Comparison of ENCODE assay signal across 25 cellular contexts in the genomic region with DNA sequence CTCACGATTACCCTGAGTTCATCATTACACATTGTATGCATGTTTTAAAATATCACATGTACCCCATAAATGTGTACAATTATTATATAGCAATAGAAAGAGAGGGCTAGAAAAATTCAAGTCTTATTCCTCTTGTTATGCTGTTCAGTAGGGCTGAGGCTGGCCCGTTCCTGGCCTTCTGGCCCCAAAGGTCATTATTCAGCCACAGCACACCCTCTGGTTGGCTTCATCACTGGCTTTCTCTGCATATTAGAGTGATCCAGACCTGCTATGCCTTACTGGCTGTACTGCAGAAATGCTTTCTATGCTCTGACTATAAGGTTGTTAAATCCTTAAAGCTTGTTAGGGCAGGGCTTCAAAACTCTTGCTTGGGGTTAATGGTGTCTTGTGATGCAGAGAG.
"Had no signal": no experiment of that assay in that cellular context is flagged by ENCODE, and none has a peak within 500 bp of the region (broad histone marks: within the 10 kb centered on the region; RNA-seq: fewer than 3 reads in every experiment).

No MANE protein-coding gene starts in this region.

- ATAC-seq: activated CD4-positive, alpha-beta T cell treated with anti-CD3 and anti-CD28 coated beads for 36 hours; activated CD8-positive, alpha-beta memory T cell treated with anti-CD3 and anti-CD28 coated beads, Interleukin-2, amount 10 ng/mL, durations not matched to agents 7 days and 5 days; activated CD8-positive, alpha-beta T cell treated with anti-CD3 and anti-CD28 coated beads, Interleukin-2, amount 10 ng/mL, durations not matched to agents 7 days and 5 days; left cardiac atrium; left ventricle myocardium superior; mucosa of descending colon; psoas muscle; right cardiac atrium; stimulated activated effector memory CD8-positive, alpha-beta T cell treated with anti-CD3 and anti-CD28 coated beads, Interleukin-12 subunit alpha, Interleukin-12 subunit beta, amount 100 ng/mL, for 72 hours had no signal

- H3K27ac Mint-ChIP-seq: activated CD4-positive, alpha-beta T cell treated with anti-CD3 and anti-CD28 coated beads for 36 hours; activated CD8-positive, alpha-beta memory T cell treated with anti-CD3 and anti-CD28 coated beads, Interleukin-2, amount 10 ng/mL, durations not matched to agents 7 days and 5 days; activated CD8-positive, alpha-beta T cell treated with anti-CD3 and anti-CD28 coated beads, Interleukin-2, amount 10 ng/mL, durations not matched to agents 7 days and 5 days; activated naive CD4-positive, alpha-beta T cell treated with anti-CD3 and anti-CD28 coated beads, Interleukin-2, amount 50 U/mL, for 24 hours; activated T-helper 2 cell treated with anti-CD3 and anti-CD28 coated beads, Interferon-gamma antibody, Interleukin-2, Interleukin-4, amounts not matched to agents 10 μg/mL and 5 μg/mL and 100 μg/mL, durations not matched to agents 14 hours and 24 hours and 36 hours; nephron; stimulated activated effector memory CD8-positive, alpha-beta T cell treated with anti-CD3 and anti-CD28 coated beads, Interleukin-12 subunit alpha, Interleukin-12 subunit beta, amount 100 ng/mL, for 72 hours; stimulated activated naive CD8-positive, alpha-beta T cell treated with anti-CD3 and anti-CD28 coated beads, Interleukin-15, Interleukin-2, amounts not matched to agents 100 ng/mL and 50 ng/mL, for 24 hours; T-helper 2 cell treated with Interferon-gamma antibody and Interleukin-4, amounts not matched to agents 5 μg/mL and 100 μg/mL, for 36 hours had no signal

- H3K4me1 Mint-ChIP-seq: activated CD4-positive, alpha-beta T cell treated with anti-CD3 and anti-CD28 coated beads for 36 hours; activated CD8-positive, alpha-beta memory T cell treated with anti-CD3 and anti-CD28 coated beads, Interleukin-2, amount 10 ng/mL, durations not matched to agents 7 days and 5 days; activated naive CD4-positive, alpha-beta T cell treated with anti-CD3 and anti-CD28 coated beads, Interleukin-2, amount 50 U/mL, for 24 hours; central memory CD8-positive, alpha-beta T cell; nephron; stimulated activated effector memory CD8-positive, alpha-beta T cell treated with anti-CD3 and anti-CD28 coated beads, Interleukin-12 subunit alpha, Interleukin-12 subunit beta, amount 100 ng/mL, for 72 hours had no signal

- DNase-seq: activated CD4-positive, alpha-beta T cell treated with anti-CD3 and anti-CD28 coated beads for 36 hours; activated CD4-positive, CD25-positive, alpha-beta regulatory T cell; activated CD8-positive, alpha-beta memory T cell treated with anti-CD3 and anti-CD28 coated beads, Interleukin-2, amount 10 ng/mL, durations not matched to agents 7 days and 5 days; activated CD8-positive, alpha-beta T cell treated with anti-CD3 and anti-CD28 coated beads, Interleukin-2, amount 10 ng/mL, durations not matched to agents 7 days and 5 days; activated T-cell treated with anti-CD3 and anti-CD28 coated beads, Interleukin-2, amount 50 U/mL, for 48 hours; effector CD8-positive, alpha-beta T cell; esophagus squamous epithelium; left cardiac atrium; left ventricle myocardium superior; mucosa of descending colon; ovary; psoas muscle; right cardiac atrium; spleen; stimulated activated CD4-positive, alpha-beta T cell treated with anti-CD3 and anti-CD28 coated beads, Interleukin-2, amount 100 ng/mL, for 48 hours; T-helper 1 cell; thyroid gland; upper lobe of right lung had no signal

- H3K4me3 Mint-ChIP-seq: activated CD4-positive, alpha-beta T cell treated with anti-CD3 and anti-CD28 coated beads for 36 hours; activated CD8-positive, alpha-beta memory T cell treated with anti-CD3 and anti-CD28 coated beads, Interleukin-2, amount 10 ng/mL, durations not matched to agents 7 days and 5 days; activated CD8-positive, alpha-beta T cell treated with anti-CD3 and anti-CD28 coated beads, Interleukin-2, amount 10 ng/mL, durations not matched to agents 7 days and 5 days; activated naive CD4-positive, alpha-beta T cell treated with anti-CD3 and anti-CD28 coated beads, Interleukin-2, amount 50 U/mL, for 24 hours; central memory CD8-positive, alpha-beta T cell; nephron; stimulated activated effector memory CD8-positive, alpha-beta T cell treated with anti-CD3 and anti-CD28 coated beads, Interleukin-12 subunit alpha, Interleukin-12 subunit beta, amount 100 ng/mL, for 72 hours; stimulated activated naive CD8-positive, alpha-beta T cell treated with anti-CD3 and anti-CD28 coated beads, Interleukin-15, Interleukin-2, amounts not matched to agents 100 ng/mL and 50 ng/mL, for 24 hours; T-helper 2 cell treated with Interferon-gamma antibody and Interleukin-4, amounts not matched to agents 5 μg/mL and 100 μg/mL, for 36 hours had no signal

- H3K27me3 Mint-ChIP-seq: activated CD8-positive, alpha-beta memory T cell treated with anti-CD3 and anti-CD28 coated beads, Interleukin-2, amount 10 ng/mL, durations not matched to agents 7 days and 5 days; activated naive CD4-positive, alpha-beta T cell treated with anti-CD3 and anti-CD28 coated beads, Interleukin-2, amount 50 U/mL, for 24 hours had no signal

- H3K9me3 Mint-ChIP-seq: activated naive CD4-positive, alpha-beta T cell treated with anti-CD3 and anti-CD28 coated beads, Interleukin-2, amount 50 U/mL, for 24 hours; activated T-helper 2 cell treated with anti-CD3 and anti-CD28 coated beads, Interferon-gamma antibody, Interleukin-2, Interleukin-4, amounts not matched to agents 10 μg/mL and 5 μg/mL and 100 μg/mL, durations not matched to agents 14 hours and 24 hours and 36 hours; central memory CD8-positive, alpha-beta T cell; nephron; stimulated activated effector memory CD8-positive, alpha-beta T cell treated with anti-CD3 and anti-CD28 coated beads, Interleukin-12 subunit alpha, Interleukin-12 subunit beta, amount 100 ng/mL, for 72 hours; stimulated activated naive CD8-positive, alpha-beta T cell treated with anti-CD3 and anti-CD28 coated beads, Interleukin-15, Interleukin-2, amounts not matched to agents 100 ng/mL and 50 ng/mL, for 24 hours; T-helper 2 cell treated with Interferon-gamma antibody and Interleukin-4, amounts not matched to agents 5 μg/mL and 100 μg/mL, for 36 hours had no signal

- H3K36me3 Mint-ChIP-seq: activated CD8-positive, alpha-beta memory T cell treated with anti-CD3 and anti-CD28 coated beads, Interleukin-2, amount 10 ng/mL, durations not matched to agents 7 days and 5 days; activated naive CD4-positive, alpha-beta T cell treated with anti-CD3 and anti-CD28 coated beads, Interleukin-2, amount 50 U/mL, for 24 hours; stimulated activated effector memory CD8-positive, alpha-beta T cell treated with anti-CD3 and anti-CD28 coated beads, Interleukin-12 subunit alpha, Interleukin-12 subunit beta, amount 100 ng/mL, for 72 hours had no signal
